ENCODE assay signal across 13 cellular contexts in the genomic region with DNA sequence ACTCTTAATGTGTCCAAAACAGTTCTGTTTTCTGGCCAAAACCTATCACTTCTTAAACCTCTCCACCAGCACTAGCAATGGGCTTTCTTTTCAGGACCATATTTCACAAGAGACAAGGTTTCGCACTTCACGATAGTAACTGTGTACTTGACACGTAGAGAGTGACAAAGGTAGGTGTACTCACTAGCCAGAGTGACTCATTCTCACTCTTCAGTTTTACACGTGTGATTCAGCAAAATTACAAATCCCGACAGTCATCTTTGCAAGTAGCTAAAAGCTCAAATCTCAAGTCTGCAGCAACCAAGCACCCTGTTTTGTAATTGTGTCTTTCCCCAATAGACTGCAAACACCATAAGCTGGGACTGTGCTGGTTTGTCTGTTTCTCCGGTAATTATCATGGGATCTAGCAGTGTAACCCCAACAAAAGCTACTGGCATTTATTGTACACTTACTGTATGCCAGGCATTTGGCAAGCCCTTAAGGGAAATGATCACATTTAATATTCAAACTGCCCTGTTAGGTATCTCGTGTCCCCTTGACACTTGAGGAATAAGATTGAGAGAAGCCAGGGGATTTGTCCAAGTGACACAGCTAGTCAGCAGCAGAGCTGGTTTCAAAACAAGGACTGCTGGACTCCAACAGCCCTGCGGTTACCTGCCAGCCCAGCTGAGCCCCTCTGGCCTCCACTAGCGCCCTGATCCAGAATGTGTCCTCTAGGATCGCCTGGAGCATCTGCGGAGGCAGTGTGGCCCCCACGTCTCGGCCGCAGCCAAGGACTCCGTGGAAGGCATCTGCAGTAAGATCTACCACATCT. TPM values are rescaled to one million over a fixed set of nuclear protein-coding genes. Genes with fewer than 3 reads are reported as not detected.
DNase-seq lines count a peak whose midpoint lies in the region; ATAC-seq, FAIRE-seq and TF ChIP-seq lines count a peak whose summit lies in the region.
"Had no signal": no experiment of that assay in that cellular context is flagged by ENCODE, and none has a peak within 500 bp of the region (broad histone marks: within the 10 kb centered on the region; RNA-seq: fewer than 3 reads in every experiment).

No MANE protein-coding gene starts in this region.

- intact Hi-C loops in pancreas (cut with DNase I): no loop called here

- peaks cover 45% of the 10 kb centered on the region for H3K36me3 ChIP-seq in bronchial epithelial cell (ENCODE audit: control insufficient read depth, insufficient read depth, low read length)
- H3K36me3 ChIP-seq in pancreas: peaks cover 14 to 56% (median 53%) of the 10 kb centered on the region in 3 donors

- DNase-seq in activated CD4-positive, CD25-positive, alpha-beta regulatory T cell (lab: John Stamatoyannopoulos, UW): no peak
- DNase-seq in OCI-M1 (lab: John Stamatoyannopoulos, UW): peak; percentile 40
- peak; percentile 98 for DNase-seq in bronchial epithelial cell (ENCODE audit: low read depth)
- no peak for DNase-seq in pancreas
- DNase-seq in frontal cortex (ENCODE audit: low spot score in 2 of 2): no peak
- DNase-seq in GF-D8 (lab: John Stamatoyannopoulos, UW): no peak
- DNase-seq: H7; NCI-H1694 treated with DMSO at 0.1 percent for 48 hours; stimulated activated CD4-positive, alpha-beta T cell treated with anti-CD3 and anti-CD28 coated beads, Interleukin-1b, Interleukin-23, amount 100 ng/mL, for 48 hours had no signal

- H3K4me3 ChIP-seq in bronchial epithelial cell (ENCODE audit: low read depth, low read length) (no peak overlapping the region), pancreas (no peak overlapping the region)
- H3K4me3 ChIP-seq: thoracic aorta had no signal

- H3K27me3 ChIP-seq in bronchial epithelial cell (ENCODE audit: control insufficient read depth, insufficient read depth, low read length): no peaks in the 10 kb centered on the region
- H3K27me3 ChIP-seq in pancreas: no peaks in the 10 kb centered on the region

- H3K4me1 ChIP-seq in pancreas: peaks cover 18 to 32% (median 26%) of the 10 kb centered on the region in 3 donors

- no peaks in the 10 kb centered on the region for H3K9me3 ChIP-seq in pancreas
- H3K9me3 ChIP-seq: thoracic aorta had no signal

- no peak for TF ChIP-seq CTCF in bronchial epithelial cell (IDR thresholded peaks at IDR 0.05; ENCODE audit: insufficient read depth, low read length, severe bottlenecking)
- TF ChIP-seq CTCF in pancreas (IDR thresholded peaks at IDR 0.05): no peak

- H3K27ac ChIP-seq in pancreas: peak overlapping the region; percentile 42 to 80 (median 70)
- H3K27ac ChIP-seq: thoracic aorta had no signal

- WGBS in pancreas, 2 donors: 58 to 66% methylated on average over 15 of the region's 15 CpGs

- ATAC-seq in activated CD4-positive, CD25-positive, alpha-beta regulatory T cell treated with anti-CD3 and anti-CD28 coated beads, Interleukin-2, amount 50 U/mL, for 24 hours: peak; percentile 86 to 87
- ATAC-seq in pancreas (peak in 1 of 4 donors; percentile 19), GM21515 (IDR thresholded peaks at IDR 0.05; ENCODE audit: unreplicated experiment) (no peak)

- FAIRE-seq in bronchial epithelial cell (lab: Jason Lieb, UNC) (no peak), pancreas (lab: Jason Lieb, UNC) (no peak), frontal cortex (lab: Jason Lieb, UNC) (no peak)
- FAIRE-seq: A204.1 had no signal

RNA-seq across cellular contexts. Expression of gene PCIF1, which starts 9.9 kb away (rescaled TPM):
- 4.6 and 6.3 TPM in 2 replicates for total RNA-seq in bronchial epithelial cell
- total RNA-seq in pancreas: 10 to 100 TPM; 13.3 to 19.2 (median 17.7) TPM
- polyA plus RNA-seq in pancreas: 10 to 100 TPM; 22.9 to 34.9 TPM
- total RNA-seq in frontal cortex: 9.0 TPM

RNA-seq across cellular contexts. Expression of gene ZNF335, which starts 27.6 kb away (rescaled TPM):
- total RNA-seq in bronchial epithelial cell (10.3 and 11.8 TPM in 2 replicates), pancreas (10 to 100 TPM in 2 of 6 donors, 1 to 10 TPM in 4; 7.4 to 11.0 (median 7.5) TPM), frontal cortex (12.6 TPM)
- polyA plus RNA-seq in pancreas: 10 to 100 TPM; 24.4 to 27.4 TPM

RNA-seq across cellular contexts. Expression of gene PLTP, which starts 32.4 kb away (rescaled TPM):
- total RNA-seq in bronchial epithelial cell (26.9 and 37.4 TPM in 2 replicates), pancreas (100 to 1,000 TPM in 2 of 6 donors, 10 to 100 TPM in 4; 70.4 to 158 (median 95.1) TPM), frontal cortex (19.2 TPM)
- polyA plus RNA-seq in pancreas: 10 to 100 TPM; 35.5 to 56.8 TPM

RNA-seq across cellular contexts. Expression of gene CTSA, which starts 53.2 kb away (rescaled TPM):
- total RNA-seq in bronchial epithelial cell: 16.8 and 21.0 TPM in 2 replicates
- 10 to 100 TPM; 27.6 to 97.8 (median 41.5) TPM for total RNA-seq in pancreas
- 100 to 1,000 TPM in 1 of 2 donors, 10 to 100 TPM in 1; 89.3 to 103 TPM for polyA plus RNA-seq in pancreas
- 14.7 TPM for total RNA-seq in frontal cortex

RNA-seq across cellular contexts. Expression of gene NEURL2, which starts 53.4 kb away (rescaled TPM):
- total RNA-seq in bronchial epithelial cell (1.8 and 2.6 TPM in 2 replicates), pancreas (1 to 10 TPM; 1.6 to 3.8 (median 2.2) TPM), frontal cortex (3.3 TPM)
- polyA plus RNA-seq in pancreas: 1 to 10 TPM; 4.7 to 5.3 TPM

Comparison
In these comparisons a context has a peak if more than half of its experiments do, and no peak if none do; other contexts are left out.
1. DNase-seq: peak in OCI-M1 (single experiment) and bronchial epithelial cell (single experiment); none in activated CD4-positive, CD25-positive, alpha-beta regulatory T cell (0 of 4), pancreas (0 of 6), frontal cortex (0 of 2) and GF-D8 (single experiment).